In the genomic region with DNA sequence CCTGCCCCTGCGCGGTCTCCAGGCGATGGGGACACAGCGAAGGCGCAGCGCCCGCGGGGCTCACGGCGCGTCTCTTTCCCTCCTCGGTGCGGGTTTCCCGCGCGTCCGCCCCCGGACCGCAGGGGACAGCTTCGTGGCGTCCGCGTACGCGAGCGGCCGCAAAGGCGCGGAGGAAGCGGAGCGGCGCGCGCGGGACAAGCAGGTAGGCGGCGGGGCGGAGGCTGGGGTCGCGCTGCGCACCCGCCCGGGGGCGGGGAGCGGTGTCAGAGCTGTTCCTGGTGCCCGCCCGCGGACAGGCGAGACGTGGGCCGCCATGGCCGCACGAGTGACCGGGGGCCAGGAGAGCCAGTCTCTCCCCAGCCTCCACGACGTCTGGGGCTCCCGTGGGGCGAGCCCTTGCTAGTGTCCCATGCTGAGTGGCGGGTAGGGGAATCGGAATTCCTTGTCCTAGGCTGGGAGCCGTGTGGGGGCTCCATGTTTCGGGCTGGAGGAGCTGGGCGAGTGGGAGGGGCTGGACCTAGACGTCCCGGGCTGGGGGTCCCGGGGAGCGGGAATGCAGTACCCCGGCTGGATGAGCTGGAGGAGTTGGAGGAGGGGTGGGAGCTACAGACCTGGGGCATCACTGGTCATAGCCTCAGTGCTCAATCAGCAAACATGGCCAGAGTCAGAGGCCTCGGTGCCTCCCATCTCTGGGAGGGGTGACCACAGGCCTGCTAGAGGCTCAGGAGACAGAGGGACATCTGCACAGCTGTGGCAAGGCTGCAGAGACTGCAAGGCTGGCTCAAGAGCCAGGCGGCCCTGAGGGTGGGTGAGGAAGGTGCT, we compare ENCODE assay signal across 9 cellular contexts. TPM values are rescaled to one million over a fixed set of nuclear protein-coding genes. Genes with fewer than 3 reads are reported as not detected.
DNase-seq lines count a peak whose midpoint lies in the region; ATAC-seq and TF ChIP-seq lines count a peak whose summit lies in the region.
"Had no signal": no experiment of that assay in that cellular context is flagged by ENCODE, and none has a peak within 500 bp of the region (broad histone marks: within the 10 kb centered on the region; RNA-seq: fewer than 3 reads in every experiment).

No MANE protein-coding gene starts in this region.

- H4K20me1 ChIP-seq in mammary epithelial cell (ENCODE audit: insufficient read depth, low read length) (peaks cover 2% of the 10 kb centered on the region), Karpas-422 (ENCODE audit: insufficient read depth, low read depth, low read length) (no peaks in the 10 kb centered on the region)

- TF ChIP-seq EP300 in transverse colon (IDR thresholded peaks at IDR 0.05; ENCODE audit: low read depth): no peak

- TF ChIP-seq POLR2A in transverse colon (IDR thresholded peaks at IDR 0.05): no peak

- no peaks in the 10 kb centered on the region for H3K36me3 ChIP-seq in mammary epithelial cell (ENCODE audit: insufficient read depth, low read length)
- no peaks in the 10 kb centered on the region for H3K36me3 ChIP-seq in transverse colon
- no peaks in the 10 kb centered on the region for H3K36me3 ChIP-seq in Karpas-422 (ENCODE audit: insufficient read depth, low read length)

- no TSS peak for BruUV-seq in mammary epithelial cell (replicated peaks; lab: Mats Ljungman, UMichigan)

- dilution Hi-C loops in mammary epithelial cell (cut with HindIII; ENCODE audit: low sequenced_read_pairs): no loop called here

- CTCF ChIA-PET in activated naive CD4-positive, alpha-beta T cell treated with anti-CD3 and anti-CD28 coated beads for 36 hours (lab: Charles Lee): interaction anchor here (1.6 to 2.3 kb wide), 3 partner anchors 18 to 86 kb away, joined by 4 to 11 read pairs (median 4); no protein-coding TSS in a partner anchor
- CTCF ChIA-PET in mammary epithelial cell (lab: Charles Lee; ENCODE audit: low non-redundant PET): interaction anchor here (0.6 kb wide), 1 partner anchor 74 kb away, joined by 3 read pairs; no protein-coding TSS in a partner anchor

- TF ChIP-seq CTCF in mammary epithelial cell (conservative IDR thresholded peaks at IDR 0.05 in 1 of 2, IDR thresholded peaks at IDR 0.05 in 1 of 2; ENCODE audit: extremely low read depth in 1 of 2, insufficient read depth in 1 of 2, low read depth in 1 of 2, low read length in 2 of 2) (no peak), transverse colon (IDR thresholded peaks at IDR 0.05) (no peak)

- H3K4me1 ChIP-seq in mammary epithelial cell (ENCODE audit: insufficient read depth, low read length): peaks cover 20% of the 10 kb centered on the region
- H3K4me1 ChIP-seq in transverse colon: peaks cover 4 to 26% (median 20%) of the 10 kb centered on the region in 4 donors
- H3K4me1 ChIP-seq in Karpas-422 (ENCODE audit: low read length): peaks cover 4% of the 10 kb centered on the region; the same call in 1 of the 2 replicates

- H3K9me3 ChIP-seq in mammary epithelial cell (replicated peaks; ENCODE audit: insufficient read depth, low read length) (no peaks in the 10 kb centered on the region), transverse colon (no peaks in the 10 kb centered on the region), Karpas-422 (ENCODE audit: low read length) (no peaks in the 10 kb centered on the region)

- H3K27ac ChIP-seq in mammary epithelial cell (ENCODE audit: insufficient read depth, low read depth, low read length): no peak overlapping the region
- no peak overlapping the region for H3K27ac ChIP-seq in transverse colon
- H3K27ac ChIP-seq in Karpas-422 (ENCODE audit: low read length): no peak overlapping the region

- H3K79me2 ChIP-seq in mammary epithelial cell (ENCODE audit: insufficient read depth, low read length) (no peaks in the 10 kb centered on the region), Karpas-422 (ENCODE audit: low read length) (no peaks in the 10 kb centered on the region)

- peak overlapping the region; percentile 56 for H3K4me3 Mint-ChIP-seq in activated naive CD4-positive, alpha-beta T cell treated with anti-CD3 and anti-CD28 coated beads for 36 hours
- peak overlapping the region; percentile 14 for H3K4me3 Mint-ChIP-seq in memory B cell

- H3K4me3 ChIP-seq in mammary epithelial cell (replicated peaks in 1 of 3; ENCODE audit: insufficient read depth in 1 of 3, low read depth in 2 of 3, low read length in 3 of 3) (no peak overlapping the region), transverse colon (peak overlapping the region; percentile 38 to 58 (median 44)), Karpas-422 (ENCODE audit: low read length) (no peak overlapping the region)

- no peak overlapping the region for H3K9ac ChIP-seq in mammary epithelial cell (ENCODE audit: insufficient read depth, low read length)
- no peak overlapping the region for H3K9ac ChIP-seq in Karpas-422 (ENCODE audit: low read length)

- peaks cover 49% of the 10 kb centered on the region for H3K27me3 Mint-ChIP-seq in activated naive CD4-positive, alpha-beta T cell treated with anti-CD3 and anti-CD28 coated beads for 36 hours (ENCODE audit: low read depth)
- peaks cover 33% of the 10 kb centered on the region for H3K27me3 Mint-ChIP-seq in memory B cell

- 20% methylated on average over 11 of the region's 70 CpGs for WGBS in mammary epithelial cell (ENCODE audit: low coverage, missing lambda C conversion rate)
- 14% methylated on average over 35 of the region's 70 CpGs; no CpG with 5 or more reads in 1 of the 2 donors for WGBS in transverse colon (ENCODE audit: low coverage in 1 of 2), 2 donors

- H3K27me3 ChIP-seq in mammary epithelial cell (ENCODE audit: insufficient read depth, low read length): peaks cover 22% of the 10 kb centered on the region
- H3K27me3 ChIP-seq in transverse colon: peaks cover 71% of the 10 kb centered on the region
- no peaks in the 10 kb centered on the region for H3K27me3 ChIP-seq in Karpas-422 (ENCODE audit: low read length)

- H3K9me2 ChIP-seq in Karpas-422 (replicated peaks; ENCODE audit: insufficient read depth, low read length): no peaks in the 10 kb centered on the region

- peaks cover 17% of the 10 kb centered on the region for H3K4me1 Mint-ChIP-seq in activated naive CD4-positive, alpha-beta T cell treated with anti-CD3 and anti-CD28 coated beads for 36 hours (ENCODE audit: low read depth)
- H3K4me1 Mint-ChIP-seq in memory B cell: peaks cover 12% of the 10 kb centered on the region

- no peak overlapping the region for H3K27ac Mint-ChIP-seq in activated naive CD4-positive, alpha-beta T cell treated with anti-CD3 and anti-CD28 coated beads for 36 hours
- no peak overlapping the region for H3K27ac Mint-ChIP-seq in memory B cell

- in situ Hi-C loops in mammary epithelial cell (cut with MboI; ENCODE audit: low sequenced_read_pairs in 2 of 2) (no loop called here), transverse colon (cut with MboI; ENCODE audit: low pct_ligation_motif_present in 1 of 4, low pct_unique_long_range_greater_than_20kb in 1 of 4, low sequenced_read_pairs in 3 of 4) (loop anchor here in 1 of 4 donors (25.0 kb wide), 1 partner anchor 128 kb away; no protein-coding TSS in a partner anchor)

- no peaks in the 10 kb centered on the region for H3K9me3 Mint-ChIP-seq in activated naive CD4-positive, alpha-beta T cell treated with anti-CD3 and anti-CD28 coated beads for 36 hours
- no peaks in the 10 kb centered on the region for H3K9me3 Mint-ChIP-seq in memory B cell

- H3K36me3 Mint-ChIP-seq in activated naive CD4-positive, alpha-beta T cell treated with anti-CD3 and anti-CD28 coated beads for 36 hours (ENCODE audit: low read depth): no peaks in the 10 kb centered on the region
- H3K36me3 Mint-ChIP-seq in memory B cell: no peaks in the 10 kb centered on the region

- H2AFZ ChIP-seq in mammary epithelial cell (ENCODE audit: low read depth, low read length) (no peak overlapping the region), Karpas-422 (ENCODE audit: low read length) (no peak overlapping the region)

- intact Hi-C loops in activated naive CD4-positive, alpha-beta T cell treated with anti-CD3 and anti-CD28 coated beads for 36 hours (cut with micrococcal nuclease): loop anchor here (2.0 to 10.0 kb wide), 2 partner anchors 75 to 635 kb away; no protein-coding TSS in a partner anchor
- intact Hi-C loops in mammary epithelial cell (cut with micrococcal nuclease) (loop anchor here (2.0 to 10.0 kb wide), 4 partner anchors 29 to 635 kb away; no protein-coding TSS in a partner anchor), transverse colon (cut with DNase I; ENCODE audit: low total_unique reads) (no loop called here)

- ATAC-seq in memory B cell (ENCODE audit: low read depth): no peak

- peak; percentile 4 for DNase-seq in activated naive CD4-positive, alpha-beta T cell treated with anti-CD3 and anti-CD28 coated beads for 36 hours
- no peak for DNase-seq in activated naive CD4-positive, alpha-beta T cell treated with Interleukin-2 at 50 U/mL for 16 hours
- DNase-seq in mammary epithelial cell: no peak
- peak in 1 of 2 donors; percentile 10 for DNase-seq in memory B cell (ENCODE audit: low spot score in 2 of 2)
- no peak for DNase-seq in transverse colon
- no peak for DNase-seq in germinal center (ENCODE audit: low spot score)
- DNase-seq in NCI-H2227 (lab: John Stamatoyannopoulos, UW; ENCODE audit: unreplicated experiment): no peak
- DNase-seq in Karpas-422: no peak

- H3K4me2 ChIP-seq in mammary epithelial cell (ENCODE audit: insufficient read depth, low read depth, low read length) (peak overlapping the region; percentile 43), Karpas-422 (ENCODE audit: low read depth, low read length, poor library complexity, severe bottlenecking) (no peak overlapping the region)

RNA-seq across cellular contexts. Expression of a gene that starts 1.0 kb away (rescaled TPM):
- total RNA-seq in activated naive CD4-positive, alpha-beta T cell treated with anti-CD3 and anti-CD28 coated beads for 36 hours: 1 to 10 TPM; 1.4 to 2.5 TPM
- under 1 TPM in 1 of 2 donors, not detected in 1; 0.14 TPM for total RNA-seq in mammary epithelial cell
- 0.02 TPM for polyA plus RNA-seq in mammary epithelial cell
- not detected for polyA minus RNA-seq in mammary epithelial cell
- under 1 TPM in 2 of 4 donors, not detected in 2; 0.41 to 0.80 TPM for total RNA-seq in transverse colon
- total RNA-seq in Karpas-422 (2014; rRNA removed; shearing (Covaris generic); ENCODE audit: low replicate concordance): not detected in 2 replicates
- total RNA-seq: LHCN-M2 had no signal

Comparison
In these comparisons a context has a peak if more than half of its experiments do, and no peak if none do; other contexts are left out.
1. H3K4me3 ChIP-seq: peak in transverse colon (4 of 4); none in mammary epithelial cell (0 of 3) and Karpas-422 (single experiment).